23 cellular contexts compared by ENCODE assay signal in the genomic region with DNA sequence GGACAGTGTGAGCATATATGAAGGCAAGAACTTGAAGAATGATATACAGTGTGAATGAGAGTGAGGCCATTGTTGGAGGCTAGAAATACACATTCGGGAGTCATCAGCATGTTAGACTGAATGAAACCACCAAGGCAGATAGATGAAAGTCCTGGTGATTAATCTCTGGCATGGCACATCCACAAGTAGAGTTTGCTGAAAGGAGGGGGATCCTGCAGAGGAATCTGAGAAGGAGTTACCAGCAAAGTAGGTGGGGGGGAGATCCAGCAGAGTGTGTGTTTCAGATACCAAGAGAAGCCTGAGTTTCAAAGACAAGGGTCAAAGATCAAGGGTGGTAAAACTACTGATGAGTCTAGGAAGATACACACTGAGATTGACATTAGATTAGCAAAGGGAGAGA.
DNase-seq lines count a peak whose midpoint lies in the region; ATAC-seq, FAIRE-seq and TF ChIP-seq lines count a peak whose summit lies in the region.
"Had no signal": no experiment of that assay in that cellular context is flagged by ENCODE, and none has a peak within 500 bp of the region (broad histone marks: within the 10 kb centered on the region; RNA-seq: fewer than 3 reads in every experiment).

No MANE protein-coding gene starts in this region.

- H3K4me1 ChIP-seq in K562 (replicated peaks in 1 of 2; ENCODE audit: control insufficient read depth in 2 of 2, insufficient read depth in 2 of 2, low read length in 2 of 2) (no peaks in the 10 kb centered on the region; a peak in 1 of 5 replicates), right lobe of liver (no peaks in the 10 kb centered on the region)

- H3K9me3 ChIP-seq in K562 (replicated peaks; ENCODE audit: control insufficient read depth, insufficient read depth, low read depth, low read length) (no peaks in the 10 kb centered on the region), right lobe of liver (no peaks in the 10 kb centered on the region)
- H3K9me3 ChIP-seq: MG63 had no signal

- CTCF ChIA-PET in K562 (lab: Yijun Ruan, JAX; ENCODE audit: low intra/inter-chr PET ratio) = no interaction called here

- intact Hi-C loops in K562 (cut with micrococcal nuclease) (no loop called here), right lobe of liver (cut with DNase I) (no loop called here)

- peaks cover 3% of the 10 kb centered on the region; the same call in 2 of the 3 replicates for H3K36me3 ChIP-seq in K562 (ENCODE audit: control insufficient read depth, insufficient read depth, low read length)
- H3K36me3 ChIP-seq in right lobe of liver = no peaks in the 10 kb centered on the region
- H3K36me3 ChIP-seq: MG63 had no signal

- H3K4me3 Mint-ChIP-seq in activated T-cell treated with anti-CD3 and anti-CD28 coated beads, Interleukin-2, amount 50 U/mL, for 4 hours = no peak overlapping the region
- H3K4me3 Mint-ChIP-seq in neural crest cell = no peak overlapping the region
- H3K4me3 Mint-ChIP-seq: CD8-positive, alpha-beta T cell had no signal

- no TSS peak for BruUV-seq in K562 (replicated peaks; lab: Mats Ljungman, UMichigan)

- peaks cover 3% of the 10 kb centered on the region for H3K27me3 Mint-ChIP-seq in activated T-cell treated with anti-CD3 and anti-CD28 coated beads, Interleukin-2, amount 50 U/mL, for 4 hours (ENCODE audit: low read depth)
- H3K27me3 Mint-ChIP-seq in neural crest cell (ENCODE audit: low read depth) = no peaks in the 10 kb centered on the region

- peak; percentile 30 to 67 for ATAC-seq in activated T-cell treated with anti-CD3 and anti-CD28 coated beads, Interleukin-2, amount 50 U/mL, for 4 hours
- ATAC-seq in K562 = peak; percentile 54
- ATAC-seq in right lobe of liver = no peak
- ATAC-seq: CD8-positive, alpha-beta T cell; Panc1 had no signal

- H3K36me3 Mint-ChIP-seq in activated T-cell treated with anti-CD3 and anti-CD28 coated beads, Interleukin-2, amount 50 U/mL, for 4 hours (ENCODE audit: insufficient read depth) = no peaks in the 10 kb centered on the region
- H3K36me3 Mint-ChIP-seq in neural crest cell (ENCODE audit: low read depth) = no peaks in the 10 kb centered on the region
- H3K36me3 Mint-ChIP-seq: CD8-positive, alpha-beta T cell had no signal

- H3K27me3 ChIP-seq in K562 (ENCODE audit: control insufficient read depth in 2 of 2, insufficient read depth in 2 of 2, low read length in 2 of 2) (no peaks in the 10 kb centered on the region), right lobe of liver (no peaks in the 10 kb centered on the region)
- H3K27me3 ChIP-seq: MG63 had no signal

- POLR2A ChIA-PET in K562 (lab: Yijun Ruan, JAX) = interaction anchor here (0.9 to 1.3 kb wide), 2 partner anchors 14 to 25 kb away, joined by 3 to 4 read pairs; no protein-coding TSS in a partner anchor

- 38% methylated on average over 1 of the region's 1 CpG for WGBS in K562 (ENCODE audit: insufficient coverage, low coverage, missing lambda C conversion rate)
- 43% methylated on average over 1 of the region's 1 CpG for WGBS in right lobe of liver (ENCODE audit: insufficient coverage, low coverage, low lambda C conversion rate, missing lambda C conversion rate)

- in situ Hi-C loops in K562 (cut with MboI) = no loop called here

- no peaks in the 10 kb centered on the region for H3K9me1 ChIP-seq in K562 (ENCODE audit: control insufficient read depth, insufficient read depth, low read length)

- H3K4me2 ChIP-seq in K562 (ENCODE audit: insufficient read depth, low read length) = no peak overlapping the region

- H2AFZ ChIP-seq in K562 (ENCODE audit: low read depth, low read length) = no peak overlapping the region

- peaks cover 26% of the 10 kb centered on the region for H3K79me2 ChIP-seq in K562 (ENCODE audit: control insufficient read depth, insufficient read depth, low read length)

- peak overlapping the region; percentile 1 for H3K27ac Mint-ChIP-seq in neural crest cell (ENCODE audit: unreplicated experiment)
- H3K27ac Mint-ChIP-seq: CD8-positive, alpha-beta T cell had no signal

- TF ChIP-seq POLR2A in K562 (conservative IDR thresholded peaks at IDR 0.05) (no peak), right lobe of liver (IDR thresholded peaks at IDR 0.05) (no peak)

- no peak for FAIRE-seq in K562 (lab: Jason Lieb, UNC)
- FAIRE-seq: GM19239, H54 had no signal

- H3K9ac ChIP-seq in K562 (ENCODE audit: insufficient read depth in 1 of 2, low read depth in 2 of 2, low read length in 2 of 2) = no peak overlapping the region

- TF ChIP-seq EP300 in K562 (IDR thresholded peaks at IDR 0.05; ENCODE audit: low read length) = no peak

- no peak for DNase-seq in activated T-cell treated with anti-CD3 and anti-CD28 coated beads, Interleukin-2, amount 50 U/mL, for 4 hours
- no peak for DNase-seq in activated T-cell treated with anti-CD3 and anti-CD28 coated beads, Interleukin-2, amount 50 U/mL, for 48 hours
- DNase-seq in NCI-H146 (lab: John Stamatoyannopoulos, UW) = peak; percentile 28
- DNase-seq in K562 (ENCODE audit: extremely low read depth in 1 of 4, low spot score in 3 of 4) = peak in 1 of 4 experiments; percentile 11
- DNase-seq in neural crest cell (ENCODE audit: low read depth, low spot score) = no peak
- no peak for DNase-seq in putamen (ENCODE audit: low spot score)
- no peak for DNase-seq in kidney tubule cell (ENCODE audit: low spot score)
- no peak for DNase-seq in right lobe of liver
- DNase-seq: AML-193; C1 segment of cervical spinal cord; CD8-positive, alpha-beta T cell; Kasumi-1; MG63; NCI-H1417 treated with DMSO at 0.1 percent for 48 hours; NCI-H1930; NCI-H226; NCI-H510A treated with DMSO at 0.1 percent for 48 hours; NCI-H774; NK-92 treated with Interleukin-12 subunit alpha and Interleukin-12 subunit beta, amount 100 ng/mL, for 24 hours; SIG-M5 had no signal

- no peak overlapping the region for H3K4me3 ChIP-seq in K562
- no peak overlapping the region for H3K4me3 ChIP-seq in right lobe of liver
- H3K4me3 ChIP-seq: MG63 had no signal

- H3K9me3 Mint-ChIP-seq in activated T-cell treated with anti-CD3 and anti-CD28 coated beads, Interleukin-2, amount 50 U/mL, for 4 hours = no peaks in the 10 kb centered on the region
- no peaks in the 10 kb centered on the region for H3K9me3 Mint-ChIP-seq in neural crest cell
- H3K9me3 Mint-ChIP-seq: CD8-positive, alpha-beta T cell had no signal

- no peak for TF ChIP-seq RAD21 in K562 (CRISPR knock-in tag; conservative IDR thresholded peaks at IDR 0.05 in 1 of 2, IDR thresholded peaks at IDR 0.05 in 1 of 2)

- H3K27ac ChIP-seq in K562 (ENCODE audit: extremely low read depth, low read depth, low read length) (no peak overlapping the region), right lobe of liver (no peak overlapping the region)

- H4K20me1 ChIP-seq in K562 (replicated peaks; ENCODE audit: control insufficient read depth, insufficient read depth, low read length) = no peaks in the 10 kb centered on the region; the same call in 1 of the 2 replicates

- peaks cover 11% of the 10 kb centered on the region for H3K4me1 Mint-ChIP-seq in activated T-cell treated with anti-CD3 and anti-CD28 coated beads, Interleukin-2, amount 50 U/mL, for 4 hours (ENCODE audit: low read depth)
- H3K4me1 Mint-ChIP-seq in neural crest cell = peaks cover 32% of the 10 kb centered on the region

- TF ChIP-seq CTCF in K562 (IDR thresholded peaks at IDR 0.05 in 2 of 3, conservative IDR thresholded peaks at IDR 0.05 in 1 of 3; ENCODE audit: insufficient read depth in 2 of 3, low read depth in 1 of 3, low read length in 3 of 3) (no peak), neural crest cell (conservative IDR thresholded peaks at IDR 0.05) (no peak), right lobe of liver (IDR thresholded peaks at IDR 0.05) (no peak)

TF ChIP-seq in K562, 482 proteins besides CTCF, POLR2A, EP300 and RAD21:
- peak; percentile 8; the same call in 1 of the 2 replicates for TF ChIP-seq CBFA2T3 (IDR thresholded peaks at IDR 0.05)
- no peak for TF ChIP-seq CBX2 (IDR thresholded peaks at IDR 0.05; ENCODE audit: insufficient read depth, low read length, poor library complexity, severe bottlenecking)
- no peak for TF ChIP-seq FOXA1 (IDR thresholded peaks at IDR 0.05; ENCODE audit: borderline replicate concordance)
- no peak for TF ChIP-seq ATF6 (CRISPR knock-in tag; IDR thresholded peaks at IDR 0.05)
TF ChIP-seq in K562: peak in this region for 1.

Comparison
In these comparisons a context has a peak if more than half of its experiments do, and no peak if none do; other contexts are left out.
1. ATAC-seq: peak in activated T-cell treated with anti-CD3 and anti-CD28 coated beads, Interleukin-2, amount 50 U/mL, for 4 hours (2 of 2) and K562 (single experiment); none in right lobe of liver (0 of 4).